ENCODE assay signal across 25 cellular contexts in genomic region chr5:2780421-2781171, GRCh38. TPM values are rescaled to one million over a fixed set of nuclear protein-coding genes. Genes with fewer than 3 reads are reported as not detected.
A peak's percentile ranks its signal among the peaks of the same experiment; 100 is the strongest.
DNase-seq lines count a peak whose midpoint lies in the region; ATAC-seq, FAIRE-seq and TF ChIP-seq lines count a peak whose summit lies in the region.
"Had no signal": no experiment of that assay in that cellular context is flagged by ENCODE, and none has a peak within 500 bp of the region (broad histone marks: within the 10 kb centered on the region; RNA-seq: fewer than 3 reads in every experiment).

No MANE protein-coding gene starts in this region.

- peak overlapping the region; percentile 6 for H4K12ac ChIP-seq in trophoblast cell (ENCODE audit: low read depth, low read length)

- H4K8ac ChIP-seq in trophoblast cell (ENCODE audit: low read depth, low read length): peak overlapping the region; percentile 75

- H3K9me3 ChIP-seq in HUES64 (ENCODE audit: insufficient read depth, low read depth, low read length) (peaks cover 5% of the 10 kb centered on the region; the same call in 1 of the 2 replicates), K562 (replicated peaks; ENCODE audit: control insufficient read depth, insufficient read depth, low read depth, low read length) (no peaks in the 10 kb centered on the region), iPS-18a (ENCODE audit: control insufficient read depth, low read depth, low read length) (peaks cover 5% of the 10 kb centered on the region), trophoblast cell (ENCODE audit: insufficient read depth, low read depth, low read length) (peaks cover 4% of the 10 kb centered on the region)
- H3K9me3 ChIP-seq: body of pancreas, HAP-1, psoas muscle had no signal

- no peaks in the 10 kb centered on the region for H3K27me3 ChIP-seq in HUES64 (ENCODE audit: insufficient read depth, low read length)
- H3K27me3 ChIP-seq in K562 (ENCODE audit: control insufficient read depth in 2 of 2, insufficient read depth in 2 of 2, low read length in 2 of 2): peaks cover 0 to 8% of the 10 kb centered on the region in 2 experiments; a peak in 2 of 5 replicates
- no peaks in the 10 kb centered on the region for H3K27me3 ChIP-seq in iPS-18a (ENCODE audit: control insufficient read depth, insufficient read depth, low read length)
- H3K27me3 ChIP-seq in trophoblast cell (ENCODE audit: insufficient read depth, low read length): no peaks in the 10 kb centered on the region
- H3K27me3 ChIP-seq: body of pancreas, suprapubic skin had no signal

- ATAC-seq in K562 (no peak), HG03565 (IDR thresholded peaks at IDR 0.05; ENCODE audit: unreplicated experiment) (no peak)
- ATAC-seq: activated T-cell treated with anti-CD3 and anti-CD28 coated beads, Interleukin-2, amount 50 U/mL, for 4 hours; body of pancreas; psoas muscle; Right ventricle myocardium inferior had no signal

- H3K36me3 ChIP-seq in HUES64 (ENCODE audit: insufficient read depth, low read length) (no peaks in the 10 kb centered on the region), K562 (ENCODE audit: control insufficient read depth, insufficient read depth, low read length) (no peaks in the 10 kb centered on the region), iPS-18a (ENCODE audit: control insufficient read depth, low read depth, low read length) (no peaks in the 10 kb centered on the region), trophoblast cell (ENCODE audit: control insufficient read depth in 1 of 2, insufficient read depth in 2 of 2, low read length in 2 of 2) (no peaks in the 10 kb centered on the region)
- H3K36me3 ChIP-seq: HAP-1, suprapubic skin had no signal

- DNase-seq in K562 (ENCODE audit: extremely low read depth in 1 of 4, low spot score in 3 of 4) (no peak), trophoblast cell (peak; percentile 98 to 99), DMS79 (lab: John Stamatoyannopoulos, UW) (no peak), NK-92 (lab: John Stamatoyannopoulos, UW; ENCODE audit: unreplicated experiment) (no peak), GM13976 (ENCODE audit: low spot score) (no peak)
- DNase-seq: activated CD4-positive, alpha-beta memory T cell treated with anti-CD3 and anti-CD28 coated beads for 36 hours; activated T-cell treated with anti-CD3 and anti-CD28 coated beads, Interleukin-2, amount 50 U/mL, for 4 hours; AML-193; body of pancreas; NCI-H1417; NCI-H345; psoas muscle; small intestine; stimulated activated CD4-positive, alpha-beta T cell treated with anti-CD3 and anti-CD28 coated beads, Interleukin-4, amount 100 ng/mL, for 4 hours; T-helper 1 cell had no signal

- peak overlapping the region; percentile 91 for H2BK5ac ChIP-seq in trophoblast cell (ENCODE audit: low read depth, low read length, poor library complexity)

- no peak overlapping the region for H2AK5ac ChIP-seq in trophoblast cell (ENCODE audit: low read length)

- TF ChIP-seq RAD21 in K562 (CRISPR knock-in tag; conservative IDR thresholded peaks at IDR 0.05 in 1 of 2, IDR thresholded peaks at IDR 0.05 in 1 of 2): no peak

- peak overlapping the region; percentile 96 for H2BK12ac ChIP-seq in trophoblast cell (ENCODE audit: low read length)

- H3K9ac ChIP-seq in HUES64 (ENCODE audit: low read depth, low read length) (0 out of 2 replicates have a peak overlapping the region, but pooled peaks have one; percentile 31), K562 (ENCODE audit: insufficient read depth in 1 of 2, low read depth in 2 of 2, low read length in 2 of 2) (no peak overlapping the region), iPS-18a (ENCODE audit: low read length) (no peak overlapping the region), trophoblast cell (ENCODE audit: low read length) (no peak overlapping the region)

- peak overlapping the region; percentile 37 for H3K4ac ChIP-seq in trophoblast cell (ENCODE audit: low read depth, low read length)

- CTCF ChIA-PET in K562 (lab: Yijun Ruan, JAX; ENCODE audit: low intra/inter-chr PET ratio): no interaction called here

- H2BK120ac ChIP-seq in trophoblast cell (ENCODE audit: insufficient read depth, low read length, poor library complexity): peak overlapping the region; percentile 74

- H3K18ac ChIP-seq in trophoblast cell (ENCODE audit: low read length): peak overlapping the region; percentile 70

- TF ChIP-seq CTCF in K562 (IDR thresholded peaks at IDR 0.05 in 2 of 3, conservative IDR thresholded peaks at IDR 0.05 in 1 of 3; ENCODE audit: insufficient read depth in 2 of 3, low read depth in 1 of 3, low read length in 3 of 3) (no peak), GM13976 (IDR thresholded peaks at IDR 0.05; ENCODE audit: borderline replicate concordance, control extremely low read depth, extremely low read depth, insufficient read depth, missing control alignments) (no peak)

- H3K14ac ChIP-seq in trophoblast cell (ENCODE audit: low read length): peak overlapping the region; percentile 43

- intact Hi-C loops in K562 (cut with micrococcal nuclease): no loop called here

- POLR2A ChIA-PET in K562 (lab: Yijun Ruan, JAX): interaction anchor here (0.6 kb wide), 1 partner anchor 225 kb away, joined by 3 read pairs; no protein-coding TSS in a partner anchor

- no peak for FAIRE-seq in K562 (lab: Jason Lieb, UNC)
- FAIRE-seq: endothelial cell of umbilical vein, frontal cortex, small intestine had no signal

- no peaks in the 10 kb centered on the region for H3K9me1 ChIP-seq in K562 (ENCODE audit: control insufficient read depth, insufficient read depth, low read length)

- no peak for TF ChIP-seq EP300 in K562 (IDR thresholded peaks at IDR 0.05; ENCODE audit: low read length)

- peaks cover 20% of the 10 kb centered on the region for H3K79me1 ChIP-seq in trophoblast cell (ENCODE audit: low read length)

- no peaks in the 10 kb centered on the region for H3K79me2 ChIP-seq in K562 (ENCODE audit: control insufficient read depth, insufficient read depth, low read length)
- H3K79me2 ChIP-seq in trophoblast cell (ENCODE audit: control insufficient read depth, insufficient read depth, low read length, poor library complexity): peaks cover 2% of the 10 kb centered on the region

- BruUV-seq in K562 (replicated peaks; lab: Mats Ljungman, UMichigan): no TSS peak

- H3K4me1 ChIP-seq in HUES64 (ENCODE audit: insufficient read depth, low read length): peaks cover 4% of the 10 kb centered on the region; the same call in 1 of the 2 replicates
- H3K4me1 ChIP-seq in K562 (replicated peaks in 1 of 2; ENCODE audit: control insufficient read depth in 2 of 2, insufficient read depth in 2 of 2, low read length in 2 of 2): no peaks in the 10 kb centered on the region
- peaks cover 4% of the 10 kb centered on the region for H3K4me1 ChIP-seq in iPS-18a (ENCODE audit: control insufficient read depth, low read depth, low read length)
- peaks cover 15 to 17% of the 10 kb centered on the region in 2 experiments for H3K4me1 ChIP-seq in trophoblast cell (ENCODE audit: control insufficient read depth in 1 of 2, insufficient read depth in 2 of 2, low read length in 2 of 2)
- H3K4me1 ChIP-seq: body of pancreas, HAP-1, psoas muscle, suprapubic skin had no signal

- no peak overlapping the region for H3K4me3 ChIP-seq in HUES64 (ENCODE audit: low read length)
- no peak overlapping the region for H3K4me3 ChIP-seq in K562
- peak overlapping the region; percentile 9 for H3K4me3 ChIP-seq in iPS-18a (ENCODE audit: low read length)
- H3K4me3 ChIP-seq in trophoblast cell (ENCODE audit: low read depth, low read length): no peak overlapping the region
- H3K4me3 ChIP-seq: body of pancreas, coronary artery, HAP-1, psoas muscle, suprapubic skin had no signal

- H4K91ac ChIP-seq in trophoblast cell (ENCODE audit: low read depth, low read length): peak overlapping the region; percentile 91

- no peak for TF ChIP-seq POLR2A in K562 (conservative IDR thresholded peaks at IDR 0.05)

- H4K20me1 ChIP-seq in K562 (replicated peaks; ENCODE audit: control insufficient read depth, insufficient read depth, low read length): no peaks in the 10 kb centered on the region

- H3K23ac ChIP-seq in trophoblast cell (ENCODE audit: low read length): no peak overlapping the region

- H3K27ac ChIP-seq in HUES64 (ENCODE audit: low read depth, low read length) (0 out of 2 replicates have a peak overlapping the region, but pooled peaks have one; percentile 55), K562 (ENCODE audit: extremely low read depth, low read depth, low read length) (no peak overlapping the region), iPS-18a (ENCODE audit: low read length) (no peak overlapping the region), trophoblast cell (ENCODE audit: low read depth, low read length) (peak overlapping the region; percentile 94)
- H3K27ac ChIP-seq: body of pancreas, coronary artery, psoas muscle, suprapubic skin, VCaP had no signal

- no peak overlapping the region for H3K4me2 ChIP-seq in K562 (ENCODE audit: insufficient read depth, low read length)
- H3K4me2 ChIP-seq in trophoblast cell (ENCODE audit: low read length): peak overlapping the region; percentile 54

- in situ Hi-C loops in K562 (cut with MboI) (no loop called here), GM13976 (cut with MboI; ENCODE audit: low sequenced_read_pairs, unreplicated experiment) (no loop called here)

- WGBS in HUES64: 91% methylated on average over 10 of the region's 11 CpGs
- under 1% methylated on average over 10 of the region's 11 CpGs for WGBS in K562 (ENCODE audit: insufficient coverage, low coverage, missing lambda C conversion rate)
- no CpG with 5 or more reads among the region's 11 CpGs for WGBS in trophoblast cell (ENCODE audit: extremely low coverage, insufficient coverage, insufficient read length)

- H2AFZ ChIP-seq in K562 (ENCODE audit: low read depth, low read length) (no peak overlapping the region), trophoblast cell (ENCODE audit: insufficient read depth, low read length, poor library complexity) (peak overlapping the region; percentile 30)

RNA-seq across cellular contexts. Expression of gene IRX2, which starts 29.1 kb away (rescaled TPM):
- polyA plus RNA-seq in HUES64 (2013, experiment 1 of 2): 49.3 TPM
- polyA plus RNA-seq in HUES64 (2013, experiment 2 of 2): 50.4 TPM
- not detected in 2 replicates for total RNA-seq in K562 (2011; cell fraction: chromatin; rRNA removed; ENCODE audit: low replicate concordance)
- not detected in 2 replicates for total RNA-seq in K562 (2011; cell fraction: nucleolus; rRNA removed)
- total RNA-seq in K562 (2011; cell fraction: nucleoplasm; rRNA removed): not detected in 2 replicates
- total RNA-seq in K562 (2014; rRNA removed) (not detected in 2 replicates), K562 (2014; rRNA removed; fragmentation: Illumina TruSeq; extraction: Trizol) (not detected in 2 replicates), K562 (2015; rRNA removed; fragmentation: Illumina TruSeq; extraction: Trizol) (not detected in 2 replicates), K562 (2021) (0.07 and 0.13 TPM in 2 replicates)
- polyA plus RNA-seq in K562 (2011; rRNA removed) (not detected in 2 replicates), K562 (2014; fragmentation: Illumina TruSeq; extraction: Trizol) (not detected in 2 replicates), K562 (2014; fragmentation: Nextera tagmentation; extraction: Ambion mirVana) (not detected), K562 (2014; rRNA removed) (not detected in 2 replicates)
- not detected in 2 replicates for polyA plus RNA-seq in K562 (2011; cell fraction: cytosol; rRNA removed)
- not detected in 2 replicates for polyA plus RNA-seq in K562 (2011; cell fraction: nucleus; rRNA removed)
- not detected in 2 replicates for polyA plus RNA-seq in K562 (2012)
- polyA minus RNA-seq in K562 (2011; rRNA and poly(A)+ RNA removed): not detected in 2 replicates
- polyA minus RNA-seq in K562 (2011; cell fraction: cytosol; rRNA and poly(A)+ RNA removed): not detected in 2 replicates
- polyA minus RNA-seq in K562 (2011; cell fraction: nucleus; rRNA and poly(A)+ RNA removed): not detected in 2 replicates
- polyA plus RNA-seq in trophoblast cell (2013): 10.2 and 10.7 TPM in 2 replicates
- total RNA-seq: activated CD4-positive, alpha-beta memory T cell treated with anti-CD3 and anti-CD28 coated beads for 36 hours; endothelial cell of umbilical vein had no signal
- polyA plus RNA-seq: endothelial cell of umbilical vein had no signal

Comparison
In these comparisons a context has a peak if more than half of its experiments do, and no peak if none do; other contexts are left out.
1. H3K27ac ChIP-seq: peak in HUES64 (single experiment) and trophoblast cell (single experiment); none in K562 (single experiment) and iPS-18a (single experiment).
2. DNase-seq: peak in trophoblast cell (2 of 2); none in K562 (0 of 4), DMS79 (single experiment), NK-92 (single experiment) and GM13976 (single experiment).